In genomic region chr15:96337354-96337990, GRCh38 we compare ENCODE assay signal across 12 cellular contexts. TPM values are rescaled to one million over a fixed set of nuclear protein-coding genes. Genes with fewer than 3 reads are reported as not detected.
DNase-seq lines count a peak whose midpoint lies in the region; ATAC-seq, FAIRE-seq and TF ChIP-seq lines count a peak whose summit lies in the region.
"Had no signal": no experiment of that assay in that cellular context is flagged by ENCODE, and none has a peak within 500 bp of the region (broad histone marks: within the 10 kb centered on the region; RNA-seq: fewer than 3 reads in every experiment).

No MANE protein-coding gene starts in this region.

- H3K4me3 ChIP-seq in right atrium auricular region (peak overlapping the region; percentile 67 to 70), H1 (ENCODE audit: extremely low read depth in 1 of 4, insufficient read depth in 2 of 4, low read depth in 3 of 4, low read length in 4 of 4) (peak overlapping the region in 1 of 4 experiments; percentile 15; a peak in 1 of 8 replicates), muscle layer of colon (ENCODE audit: low read depth in 1 of 2, low read length in 2 of 2) (peak overlapping the region; percentile 83 to 89), aorta (ENCODE audit: low read length in 2 of 2) (peak overlapping the region; percentile 77 to 98)

- no peak overlapping the region for H2BK12ac ChIP-seq in H1 (ENCODE audit: low read depth, low read length)

- H4K91ac ChIP-seq in H1 (replicated peaks; ENCODE audit: insufficient read length, low read length) = no peak overlapping the region

- H3K27me3 ChIP-seq in right atrium auricular region (no peaks in the 10 kb centered on the region), H1 (replicated peaks in 1 of 4; ENCODE audit: control insufficient read depth in 3 of 4, extremely low read depth in 1 of 4, insufficient read depth in 3 of 4, low read length in 3 of 4) (peaks cover 54 to 92% (median 79%) of the 10 kb centered on the region in 4 experiments), muscle layer of colon (ENCODE audit: control insufficient read depth in 1 of 2, insufficient read depth in 2 of 2, low read length in 2 of 2) (no peaks in the 10 kb centered on the region), aorta (ENCODE audit: control insufficient read depth in 1 of 2, insufficient read depth in 2 of 2, low read length in 1 of 2) (no peaks in the 10 kb centered on the region)

- H3K79me2 ChIP-seq in H1 (ENCODE audit: control insufficient read depth in 1 of 2, insufficient read depth in 2 of 2, low read length in 2 of 2) = no peaks in the 10 kb centered on the region

- H2AFZ ChIP-seq in H1 (ENCODE audit: low read length) = no peak overlapping the region

- H3K9me3 ChIP-seq in right atrium auricular region (no peaks in the 10 kb centered on the region), H1 (ENCODE audit: insufficient read depth in 2 of 2, low read depth in 1 of 2, low read length in 1 of 2) (no peaks in the 10 kb centered on the region), muscle layer of colon (ENCODE audit: low read length) (no peaks in the 10 kb centered on the region), aorta (ENCODE audit: control insufficient read depth, low read length) (no peaks in the 10 kb centered on the region)

- H2BK15ac ChIP-seq in H1 (ENCODE audit: low read length) = no peak overlapping the region

- H4K8ac ChIP-seq in H1 (ENCODE audit: extremely low read depth, insufficient read depth, low read length) = no peak overlapping the region; the same call in 1 of the 2 replicates

- no peak for TF ChIP-seq EP300 in H1 (IDR thresholded peaks at IDR 0.05; ENCODE audit: borderline replicate concordance in 1 of 2, low read depth in 2 of 2, low read length in 2 of 2)

- H3K9ac ChIP-seq in H1 (replicated peaks in 1 of 4; ENCODE audit: extremely low read depth in 1 of 4, low read depth in 3 of 4, low read length in 3 of 4) (no peak overlapping the region), muscle layer of colon (ENCODE audit: low read length) (peak overlapping the region; percentile 92)

- H3K36me3 ChIP-seq in right atrium auricular region = peaks cover 43% of the 10 kb centered on the region
- no peaks in the 10 kb centered on the region for H3K36me3 ChIP-seq in H1 (ENCODE audit: control insufficient read depth in 2 of 4, insufficient read depth in 4 of 4, low read length in 3 of 4)
- H3K36me3 ChIP-seq in muscle layer of colon (ENCODE audit: insufficient read depth, low read length) = peaks cover 34% of the 10 kb centered on the region
- peaks cover 2 to 4% of the 10 kb centered on the region in 2 donors for H3K36me3 ChIP-seq in aorta (ENCODE audit: control insufficient read depth in 1 of 2, insufficient read depth in 2 of 2, low read length in 1 of 2)

- TF ChIP-seq POLR2A in H1 (IDR thresholded peaks at IDR 0.05; ENCODE audit: control extremely low read depth in 1 of 2, low read depth in 2 of 2, low read length in 2 of 2) = no peak

- H4K5ac ChIP-seq in H1 (ENCODE audit: insufficient read length, low read depth, low read length) = no peak overlapping the region

- H3K4me1 ChIP-seq in right atrium auricular region (peaks cover 0 to 18% of the 10 kb centered on the region in 2 donors), H1 (replicated peaks in 1 of 4; ENCODE audit: control insufficient read depth in 3 of 4, insufficient read depth in 4 of 4, low read length in 3 of 4) (peaks cover 16 to 28% (median 25%) of the 10 kb centered on the region in 4 experiments), muscle layer of colon (ENCODE audit: insufficient read depth, low read length) (peaks cover 12% of the 10 kb centered on the region), aorta (ENCODE audit: control insufficient read depth in 1 of 2, insufficient read depth in 2 of 2, low read length in 2 of 2) (no peaks in the 10 kb centered on the region)

- peaks cover 0 to 12% of the 10 kb centered on the region in 2 experiments for H4K20me1 ChIP-seq in H1 (replicated peaks in 1 of 2; ENCODE audit: control insufficient read depth in 1 of 2, insufficient read depth in 2 of 2, low read length in 2 of 2)

- intact Hi-C loops in left ventricle myocardium superior (cut with micrococcal nuclease) (no loop called here), aorta (cut with DNase I) (loop anchor here in 1 of 2 donors (10.0 kb wide), 1 partner anchor 873 kb away; no protein-coding TSS in a partner anchor)

- H3K4ac ChIP-seq in H1 (replicated peaks; ENCODE audit: insufficient read length, low read depth, low read length) = no peak overlapping the region

- peak overlapping the region; percentile 20 to 54; a peak in 3 of 4 replicates for H3K4me2 ChIP-seq in H1 (ENCODE audit: insufficient read depth in 1 of 2, low read depth in 2 of 2, low read length in 2 of 2)

- H3K27ac ChIP-seq in right atrium auricular region (peak overlapping the region; percentile 95 to 97), H1 (ENCODE audit: low read depth, low read length) (no peak overlapping the region), muscle layer of colon (ENCODE audit: low read depth, low read length) (peak overlapping the region; percentile 90), aorta (ENCODE audit: low read depth in 1 of 2, low read length in 2 of 2) (peak overlapping the region in 1 of 2 donors; percentile 37)

- H2BK120ac ChIP-seq in H1 (replicated peaks; ENCODE audit: low read depth, low read length) = no peak overlapping the region

- H3K56ac ChIP-seq in H1 (replicated peaks; ENCODE audit: insufficient read length, low read depth, low read length) = no peak overlapping the region

- no peak for TF ChIP-seq RAD21 in H1 (IDR thresholded peaks at IDR 0.05 in 1 of 2, conservative IDR thresholded peaks at IDR 0.05 in 1 of 2; ENCODE audit: low read depth in 2 of 2, low read length in 2 of 2)

- no peak for ATAC-seq in left ventricle myocardium superior
- ATAC-seq in aorta (ENCODE audit: low FRiP score) = no peak

- CTCF ChIA-PET in H1 (lab: Charles Lee; ENCODE audit: partially characterized antibody) = interaction anchor here (0.6 to 2.8 kb wide), 9 partner anchors 8 to 1755 kb away, joined by 3 to 24 read pairs (median 4); no protein-coding TSS in a partner anchor

- FAIRE-seq in H1 (lab: Jason Lieb, UNC) = no peak

- 3% methylated on average over 10 of the region's 14 CpGs; no CpG with 5 or more reads in 1 of the 2 experiments for WGBS in H1 (ENCODE audit: extremely low coverage in 1 of 2, insufficient coverage in 1 of 2, insufficient read length in 1 of 2, insufficient replicate concordance in 2 of 2, low coverage in 1 of 2, low lambda C conversion rate in 2 of 2, missing lambda C conversion rate in 1 of 2), 2 experiments
- 6 to 13% methylated on average over 14 of the region's 14 CpGs for WGBS in aorta, 2 donors

- no peak overlapping the region for H3K14ac ChIP-seq in H1 (ENCODE audit: insufficient read length)

- H3K23me2 ChIP-seq in H1 (ENCODE audit: low read depth, low read length) = peaks cover 10% of the 10 kb centered on the region; the same call in 1 of the 2 replicates

- peak overlapping the region; percentile 40; the same call in 1 of the 2 replicates for H2BK5ac ChIP-seq in H1 (ENCODE audit: low read depth, low read length)

- TF ChIP-seq CTCF in right atrium auricular region (IDR thresholded peaks at IDR 0.05) (no peak), H1 (IDR thresholded peaks at IDR 0.05; ENCODE audit: control extremely low read depth in 1 of 3, insufficient read depth in 1 of 3, low read depth in 1 of 3, low read length in 3 of 3) (no peak)

- POLR2A ChIA-PET in H1 (lab: Charles Lee; ENCODE audit: partially characterized antibody) = interaction anchor here (1.2 to 2.4 kb wide), 3 partner anchors 10 to 79 kb away, joined by 4 to 6 read pairs (median 5); no protein-coding TSS in a partner anchor

- H2AK5ac ChIP-seq in H1 (ENCODE audit: low read depth, low read length) = no peak overlapping the region

- H3K79me1 ChIP-seq in H1 (ENCODE audit: low read depth, low read length) = no peaks in the 10 kb centered on the region

- H3K18ac ChIP-seq in H1 (ENCODE audit: extremely low read depth, low read length) = no peak overlapping the region

- no peak overlapping the region for H3K23ac ChIP-seq in H1 (ENCODE audit: insufficient read length)

- H2BK20ac ChIP-seq in H1 (ENCODE audit: low read length) = peak overlapping the region; percentile 43; the same call in 1 of the 2 replicates

- DNase-seq in right atrium auricular region (ENCODE audit: low spot score) (peak; percentile 50), left ventricle myocardium superior (no peak), H1 (ENCODE audit: low read depth in 1 of 2, low spot score in 2 of 2) (no peak), aorta (no peak), DMS 273 (lab: John Stamatoyannopoulos, UW; ENCODE audit: unreplicated experiment) (no peak), RKO (ENCODE audit: low spot score) (no peak)
- no peak for DNase-seq in activated CD4-positive, CD25-positive, alpha-beta regulatory T cell (lab: John Stamatoyannopoulos, UW)
- DNase-seq: activated B cell treated with CpG ODN at 0.5 μM for 24 hours; CD4-positive, CD25-positive, alpha-beta regulatory T cell; naive B cell; NCI-H2171 treated with DMSO at 0.1 percent for 48 hours had no signal

TF ChIP-seq in H1, 55 proteins besides CTCF, POLR2A, EP300 and RAD21:
- peak; percentile 91 for TF ChIP-seq RNF2 (IDR thresholded peaks at IDR 0.05; ENCODE audit: borderline replicate concordance, low read depth, low read length, missing control alignments, poor library complexity, severe bottlenecking)
- peak; percentile 56 for TF ChIP-seq SUZ12 (IDR thresholded peaks at IDR 0.05; ENCODE audit: low read length)
- no peak for TF ChIP-seq CEBPB (IDR thresholded peaks at IDR 0.05; ENCODE audit: low read depth, low read length)

RNA-seq across cellular contexts. Expression of gene NR2F2, which starts 7.0 kb away (rescaled TPM):
- total RNA-seq in right atrium auricular region (10 to 100 TPM; 25.0 to 26.7 TPM), left ventricle myocardium superior (18.0 TPM), aorta (100 to 1,000 TPM; 102 to 132 TPM)
- not detected in 2 replicates for total RNA-seq in H1 (2021; fragmentation: NEBNext Ultra II Directional; extraction: Animal tissue kit (Norgen Biotek cat#: 25700))
- polyA plus RNA-seq in H1 (2011; rRNA removed) (0.03 and 0.14 TPM in 2 replicates), aorta (100 to 1,000 TPM in 1 of 2 donors, 10 to 100 TPM in 1; 26.0 to 115 TPM)
- polyA plus RNA-seq in H1 (2011; cell fraction: cytosol; rRNA removed) = 0.05 TPM
- polyA plus RNA-seq in H1 (2011; cell fraction: nucleus; rRNA removed) = 0.07 TPM
- polyA plus RNA-seq in H1 (2012, experiment 1 of 2) = 0.21 to 0.88 TPM (median 0.46 TPM) in 4 replicates
- 0.10 TPM for polyA plus RNA-seq in H1 (2012, experiment 2 of 2)
- polyA plus RNA-seq in H1 (2013, experiment 1 of 2) = 0.04 TPM
- 0.04 TPM for polyA plus RNA-seq in H1 (2013, experiment 2 of 2)
- polyA minus RNA-seq in H1 (2011; rRNA and poly(A)+ RNA removed) = 0.03 TPM in 1 of 2 replicates, not detected in the other
- 0.29 TPM for polyA minus RNA-seq in H1 (2011; cell fraction: cytosol; rRNA and poly(A)+ RNA removed)
- polyA minus RNA-seq in H1 (2011; cell fraction: nucleus; rRNA and poly(A)+ RNA removed) = not detected
- total RNA-seq: activated B cell treated with CpG ODN at 0.5 μM for 24 hours; CD4-positive, CD25-positive, alpha-beta regulatory T cell had no signal
- polyA plus RNA-seq: CD4-positive, CD25-positive, alpha-beta regulatory T cell had no signal

Comparison
In these comparisons a context has a peak if more than half of its experiments do, and no peak if none do; other contexts are left out.
1. RNA of gene NR2F2, which starts 7.0 kb away (total RNA-seq): 102 to 132 TPM in aorta, 25.0 to 26.7 TPM in right atrium auricular region and 18.0 TPM in left ventricle myocardium superior (single experiment); not detected in H1; every median in the first group is over 10 times any median in the second.